ENCODE assay signal across 21 cellular contexts in the genomic region with DNA sequence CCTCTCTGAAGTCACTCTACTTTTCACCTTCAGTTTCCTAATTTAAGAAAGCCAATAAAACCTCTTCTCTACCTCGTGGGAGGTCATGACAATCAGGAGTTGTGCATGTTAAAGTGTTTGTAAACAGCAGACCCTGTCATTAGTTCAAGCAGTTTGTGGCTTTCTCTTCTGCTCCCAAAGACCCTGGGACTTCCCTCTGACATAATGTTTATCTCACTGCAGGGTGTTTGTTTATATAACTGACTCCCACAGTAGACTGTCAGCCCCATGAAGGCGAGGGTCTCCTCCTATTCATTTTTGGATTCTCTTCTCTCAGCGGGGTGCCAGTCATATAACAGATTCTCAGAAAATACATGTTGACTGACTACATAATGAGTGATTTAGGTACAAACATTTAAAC.
DNase-seq lines count a peak whose midpoint lies in the region; ATAC-seq, FAIRE-seq and TF ChIP-seq lines count a peak whose summit lies in the region.
"Had no signal": no experiment of that assay in that cellular context is flagged by ENCODE, and none has a peak within 500 bp of the region (broad histone marks: within the 10 kb centered on the region; RNA-seq: fewer than 3 reads in every experiment).

No MANE protein-coding gene starts in this region.

- POLR2A ChIA-PET in GM12878 (lab: Charles Lee): interaction anchor here (0.8 kb wide), 1 partner anchor 11 kb away, joined by 3 read pairs; no protein-coding TSS in a partner anchor

- no peak for TF ChIP-seq CTCF in GM12878 (IDR thresholded peaks at IDR 0.05 in 2 of 3, conservative IDR thresholded peaks at IDR 0.05 in 1 of 3; ENCODE audit: control insufficient read depth in 2 of 3, extremely low read depth in 1 of 3, insufficient read depth in 1 of 3, low read depth in 3 of 3, low read length in 3 of 3)
- no peak for TF ChIP-seq CTCF in nephron progenitor cell (IDR thresholded peaks at IDR 0.05)

- CTCF ChIA-PET in GM12878 (lab: Yijun Ruan, JAX): interaction anchor here (0.6 to 1.2 kb wide), 3 partner anchors 11 to 186 kb away, joined by 3 to 6 read pairs (median 3); no protein-coding TSS in a partner anchor

- H2AFZ ChIP-seq in GM12878 (ENCODE audit: control insufficient read depth, low read depth, low read length): no peak overlapping the region

- intact Hi-C loops in GM12878 (cut with micrococcal nuclease; ENCODE audit: unreplicated experiment): no loop called here

- H3K4me2 ChIP-seq in GM12878 (ENCODE audit: control insufficient read depth, insufficient read depth): no peak overlapping the region
- H3K4me2 ChIP-seq: BLaER1 treated with 17β-estradiol and CSF1 and Interleukin-3, amounts not matched to agents 10 nM and 100 nM had no signal

- H3K36me3 ChIP-seq in GM12878 (ENCODE audit: control insufficient read depth in 2 of 2, insufficient read depth in 2 of 2, low read length in 1 of 2): no peaks in the 10 kb centered on the region
- H3K36me3 ChIP-seq: BLaER1 treated with 17β-estradiol and CSF1 and Interleukin-3, amounts not matched to agents 10 nM and 100 nM had no signal

- no peak overlapping the region for H3K4me3 Mint-ChIP-seq in nephron progenitor cell
- H3K4me3 Mint-ChIP-seq: B cell; CD4-positive, alpha-beta T cell; CD8-positive, alpha-beta T cell had no signal

- DNase-seq in NCI-H69 (lab: John Stamatoyannopoulos, UW) (peak; percentile 33), GM12878 (ENCODE audit: low read depth, low spot score) (no peak), nephron progenitor cell (no peak), inferior parietal cortex (ENCODE audit: extremely low spot score) (no peak), NCI-H446 treated with DMSO at 0.1 percent for 48 hours (lab: John Stamatoyannopoulos, UW) (no peak)
- DNase-seq: 8988T; ACHN; Caco-2; Calu3; CD4-positive, alpha-beta T cell; CD8-positive, alpha-beta T cell; DMS79 treated with DMSO at 0.1 percent for 48 hours; GDM1 had no signal

- TF ChIP-seq POLR2A in GM12878 (IDR thresholded peaks at IDR 0.05; ENCODE audit: low read depth, low read length): no peak

- ATAC-seq in GM18868 (IDR thresholded peaks at IDR 0.05; ENCODE audit: unreplicated experiment) (peak; percentile 26), GM12878 (peak; percentile 59), HG02623 (IDR thresholded peaks at IDR 0.05; ENCODE audit: unreplicated experiment) (no peak)
- ATAC-seq: CD8-positive, alpha-beta T cell had no signal

- BruUV-seq in GM12878 (replicated peaks; lab: Mats Ljungman, UMichigan): no TSS peak

- H4K20me1 ChIP-seq in GM12878 (ENCODE audit: control insufficient read depth, insufficient read depth): no peaks in the 10 kb centered on the region
- H4K20me1 ChIP-seq: BLaER1 treated with 17β-estradiol and CSF1 and Interleukin-3, amounts not matched to agents 10 nM and 100 nM had no signal

- H3K9me3 ChIP-seq in GM12878 (replicated peaks; ENCODE audit: control insufficient read depth, insufficient read depth, low read length): no peaks in the 10 kb centered on the region
- H3K9me3 ChIP-seq: Caco-2 had no signal

- H3K79me2 ChIP-seq in GM12878 (ENCODE audit: control insufficient read depth, insufficient read depth, low read length): no peaks in the 10 kb centered on the region

- FAIRE-seq in GM12878 (lab: Jason Lieb, UNC): no peak
- FAIRE-seq: A204.1, D721Med, GM12891 had no signal

- no peaks in the 10 kb centered on the region for H3K4me1 ChIP-seq in GM12878 (ENCODE audit: control insufficient read depth, insufficient read depth, low read length)
- H3K4me1 ChIP-seq: Caco-2 had no signal

- no peak for TF ChIP-seq EP300 in GM12878 (IDR thresholded peaks at IDR 0.05; ENCODE audit: borderline replicate concordance in 1 of 2, control insufficient read depth in 1 of 2, low read depth in 2 of 2, low read length in 2 of 2)

- H3K36me3 Mint-ChIP-seq in nephron progenitor cell (ENCODE audit: low read depth): no peaks in the 10 kb centered on the region
- H3K36me3 Mint-ChIP-seq: CD8-positive, alpha-beta T cell had no signal

- RAD21 ChIA-PET in GM12878 (lab: Charles Lee; ENCODE audit: unreplicated experiment): interaction anchor here (1.0 to 2.8 kb wide), 8 partner anchors 15 to 217 kb away, joined by 3 to 10 read pairs (median 8); no protein-coding TSS in a partner anchor

- H3K4me3 ChIP-seq in GM12878: no peak overlapping the region
- H3K4me3 ChIP-seq: BLaER1 treated with 17β-estradiol and CSF1 and Interleukin-3, amounts not matched to agents 10 nM and 100 nM had no signal

- no peak overlapping the region for H3K27ac Mint-ChIP-seq in nephron progenitor cell
- H3K27ac Mint-ChIP-seq: B cell; CD4-positive, alpha-beta T cell; CD8-positive, alpha-beta T cell had no signal

- SMC1A ChIA-PET in GM12878 (lab: Charles Lee; ENCODE audit: uncharacterized antibody, unreplicated experiment): interaction anchor here (0.5 to 3.2 kb wide), 19 partner anchors 12 to 544 kb away, joined by 3 to 22 read pairs (median 5); no protein-coding TSS in a partner anchor

- TF ChIP-seq RAD21 in GM12878 (IDR thresholded peaks at IDR 0.05; ENCODE audit: insufficient read depth, low read depth, low read length): no peak

- in situ Hi-C loops in GM12878 (cut with MboI): no loop called here

- H3K27me3 ChIP-seq in GM12878 (replicated peaks in 1 of 2; ENCODE audit: control insufficient read depth in 2 of 2, insufficient read depth in 2 of 2, low read length in 1 of 2): no peaks in the 10 kb centered on the region
- H3K27me3 ChIP-seq: BLaER1 treated with 17β-estradiol and CSF1 and Interleukin-3, amounts not matched to agents 10 nM and 100 nM had no signal

- 0% methylated on average over 3 of the region's 3 CpGs for WGBS in GM12878 (ENCODE audit: insufficient coverage, insufficient replicate concordance, low lambda C conversion rate, missing lambda C conversion rate)

- H3K27me3 Mint-ChIP-seq in nephron progenitor cell (ENCODE audit: low read depth, poor library complexity): no peaks in the 10 kb centered on the region
- H3K27me3 Mint-ChIP-seq: B cell; CD4-positive, alpha-beta T cell had no signal

- peaks cover 6% of the 10 kb centered on the region for H3K4me1 Mint-ChIP-seq in nephron progenitor cell
- H3K4me1 Mint-ChIP-seq: B cell had no signal

- no peak overlapping the region for H3K27ac ChIP-seq in GM12878 (ENCODE audit: control insufficient read depth, insufficient read depth)
- H3K27ac ChIP-seq: BLaER1 treated with 17β-estradiol and CSF1 and Interleukin-3, amounts not matched to agents 10 nM and 100 nM; C4-2B had no signal

- H3K9me3 Mint-ChIP-seq in nephron progenitor cell: peaks cover 6% of the 10 kb centered on the region

- H3K9ac ChIP-seq in GM12878 (ENCODE audit: control insufficient read depth, insufficient read depth, low read length): no peak overlapping the region
- H3K9ac ChIP-seq: BLaER1 treated with 17β-estradiol and CSF1 and Interleukin-3, amounts not matched to agents 10 nM and 100 nM had no signal

TF ChIP-seq in GM12878, 131 proteins besides CTCF, POLR2A, EP300 and RAD21:
- TF ChIP-seq CREB1 (IDR thresholded peaks at IDR 0.05; ENCODE audit: low read depth) (no peak), POLR2AphosphoS2 (IDR thresholded peaks at IDR 0.05; ENCODE audit: low read depth, low read length) (no peak), CHD4 (IDR thresholded peaks at IDR 0.05) (no peak)
- TF ChIP-seq, protein P1, sequence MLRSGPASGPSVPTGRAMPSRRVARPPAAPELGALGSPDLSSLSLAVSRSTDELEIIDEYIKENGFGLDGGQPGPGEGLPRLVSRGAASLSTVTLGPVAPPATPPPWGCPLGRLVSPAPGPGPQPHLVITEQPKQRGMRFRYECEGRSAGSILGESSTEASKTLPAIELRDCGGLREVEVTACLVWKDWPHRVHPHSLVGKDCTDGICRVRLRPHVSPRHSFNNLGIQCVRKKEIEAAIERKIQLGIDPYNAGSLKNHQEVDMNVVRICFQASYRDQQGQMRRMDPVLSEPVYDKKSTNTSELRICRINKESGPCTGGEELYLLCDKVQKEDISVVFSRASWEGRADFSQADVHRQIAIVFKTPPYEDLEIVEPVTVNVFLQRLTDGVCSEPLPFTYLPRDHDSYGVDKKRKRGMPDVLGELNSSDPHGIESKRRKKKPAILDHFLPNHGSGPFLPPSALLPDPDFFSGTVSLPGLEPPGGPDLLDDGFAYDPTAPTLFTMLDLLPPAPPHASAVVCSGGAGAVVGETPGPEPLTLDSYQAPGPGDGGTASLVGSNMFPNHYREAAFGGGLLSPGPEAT (IDR thresholded peaks at IDR 0.05; ENCODE audit: low read depth): peak; percentile 22; the same call in 1 of the 2 replicates
TF ChIP-seq in GM12878: peak in this region for 1.
